Comparison of ENCODE assay signal across 8 cellular contexts in the genomic region with DNA sequence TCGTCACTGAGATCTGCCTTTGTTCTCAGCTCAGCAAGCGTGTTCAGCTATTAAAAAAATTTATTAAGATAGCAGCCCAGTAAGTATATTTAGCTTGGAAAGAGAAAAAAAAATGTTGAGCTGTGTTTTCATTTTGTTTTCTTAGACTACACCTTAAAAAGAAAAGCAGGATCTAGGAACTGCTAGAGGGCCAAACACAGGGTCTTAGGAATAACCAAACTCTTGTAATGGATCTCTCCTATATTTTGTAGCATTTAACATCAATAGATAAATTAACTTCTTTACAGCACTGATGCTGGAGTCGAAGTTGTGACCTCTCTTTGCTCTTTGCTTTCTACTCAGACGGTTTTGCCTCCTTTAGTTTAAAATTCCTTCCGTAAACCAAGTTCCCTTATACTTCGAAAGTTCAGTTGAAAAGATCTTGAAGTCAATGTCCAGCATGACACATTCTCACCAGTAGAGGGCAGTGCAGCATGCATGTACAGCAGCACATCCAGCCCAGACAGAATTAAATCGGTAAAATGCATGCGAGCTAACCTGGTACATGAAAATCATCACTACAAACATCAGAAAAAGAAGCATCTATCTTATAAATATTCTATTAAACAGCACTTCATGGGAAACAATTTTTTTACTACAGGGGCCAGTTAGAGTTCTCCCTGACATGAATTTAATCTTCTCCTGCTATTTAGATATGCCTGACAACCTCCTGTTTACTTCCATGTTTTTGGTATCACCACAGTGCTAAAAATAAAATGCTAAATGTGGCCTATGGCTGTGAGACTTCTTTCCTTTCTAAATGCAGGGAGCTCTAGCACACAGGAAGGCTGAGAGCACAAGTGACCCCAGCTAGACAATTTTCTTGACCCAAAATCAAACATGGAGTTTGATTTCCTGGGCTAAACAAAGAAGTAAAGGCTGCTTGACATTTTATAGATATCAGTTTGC. TPM values are rescaled to one million over a fixed set of nuclear protein-coding genes. Genes with fewer than 3 reads are reported as not detected.
DNase-seq lines count a peak whose midpoint lies in the region; ATAC-seq and TF ChIP-seq lines count a peak whose summit lies in the region.

No MANE protein-coding gene starts in this region.

- no peaks in the 10 kb centered on the region for H3K36me3 Mint-ChIP-seq in activated naive CD8-positive, alpha-beta T cell treated with anti-CD3 and anti-CD28 coated beads for 36 hours

- WGBS in tibial nerve, 2 donors = 10 to 12% methylated on average over 8 of the region's 8 CpGs

- peak in 1 of 2 donors; percentile 58 for TF ChIP-seq EP300 in tibial nerve (IDR thresholded peaks at IDR 0.05)

- peak; percentile 67 for ATAC-seq in GM19395 (IDR thresholded peaks at IDR 0.05; ENCODE audit: unreplicated experiment)
- peak; percentile 90 for ATAC-seq in Right ventricle myocardium superior (ENCODE audit: poor library complexity)

- intact Hi-C loops in Right ventricle myocardium superior (cut with DNase I) = no loop called here

- TF ChIP-seq CTCF in AG10803 (conservative IDR thresholded peaks at IDR 0.05; ENCODE audit: low read length) (peak; percentile 97), tibial nerve (IDR thresholded peaks at IDR 0.05) (peak; percentile 86 to 92 (median 92))

- H3K9me3 Mint-ChIP-seq in activated naive CD8-positive, alpha-beta T cell treated with anti-CD3 and anti-CD28 coated beads for 36 hours = no peaks in the 10 kb centered on the region

- no peak for TF ChIP-seq POLR2A in tibial nerve (IDR thresholded peaks at IDR 0.05)

- no peaks in the 10 kb centered on the region for H3K27me3 ChIP-seq in tibial nerve

- H3K27ac Mint-ChIP-seq in activated naive CD8-positive, alpha-beta T cell treated with anti-CD3 and anti-CD28 coated beads for 36 hours = no peak overlapping the region

- H3K4me1 Mint-ChIP-seq in activated naive CD8-positive, alpha-beta T cell treated with anti-CD3 and anti-CD28 coated beads for 36 hours = no peaks in the 10 kb centered on the region

- H3K36me3 ChIP-seq in tibial nerve = no peaks in the 10 kb centered on the region

- H3K4me3 Mint-ChIP-seq in activated naive CD8-positive, alpha-beta T cell treated with anti-CD3 and anti-CD28 coated beads for 36 hours = no peak overlapping the region

- no peaks in the 10 kb centered on the region for H3K9me3 ChIP-seq in tibial nerve

- no peak overlapping the region for H3K4me3 ChIP-seq in AG10803 (ENCODE audit: low read length)
- H3K4me3 ChIP-seq in tibial nerve = no peak overlapping the region

- peaks cover 0 to 14% (median 4%) of the 10 kb centered on the region in 4 donors for H3K4me1 ChIP-seq in tibial nerve

- DNase-seq in AG10803 (ENCODE audit: low read depth) (peak; percentile 87), NCI-H1048 (lab: John Stamatoyannopoulos, UW) (peak; percentile 68), SKM-1 (lab: John Stamatoyannopoulos, UW; ENCODE audit: unreplicated experiment) (peak; percentile 30), Right ventricle myocardium superior (peak; percentile 72), pons (ENCODE audit: low spot score) (peak; percentile 88), tibial nerve (ENCODE audit: low spot score in 2 of 2) (peak; percentile 89 to 100)
- peak; percentile 63 for DNase-seq in activated naive CD8-positive, alpha-beta T cell treated with anti-CD3 and anti-CD28 coated beads for 36 hours

- H3K27ac ChIP-seq in tibial nerve = peak overlapping the region in 1 of 4 donors; percentile 64

- no peaks in the 10 kb centered on the region for H3K27me3 Mint-ChIP-seq in activated naive CD8-positive, alpha-beta T cell treated with anti-CD3 and anti-CD28 coated beads for 36 hours

RNA-seq across cellular contexts. Expression of a gene that starts 48.2 kb away (rescaled TPM):
- total RNA-seq in activated naive CD8-positive, alpha-beta T cell treated with anti-CD3 and anti-CD28 coated beads for 36 hours = 10 to 100 TPM; 11.0 to 11.9 TPM
- 402 TPM for total RNA-seq in Right ventricle myocardium superior
- total RNA-seq in tibial nerve = 10 to 100 TPM; 21.9 to 32.6 (median 23.2) TPM

Comparison
In these comparisons a context has a peak if more than half of its experiments do, and no peak if none do; other contexts are left out.
1. DNase-seq: peak in every context shown above with its lines; median percentile 94 in tibial nerve; 88 in pons; 87 in AG10803; 72 in Right ventricle myocardium superior; 68 in NCI-H1048; 63 in activated naive CD8-positive, alpha-beta T cell treated with anti-CD3 and anti-CD28 coated beads for 36 hours; 30 in SKM-1.
2. RNA of a gene that starts 48.2 kb away (total RNA-seq): 402 TPM in Right ventricle myocardium superior (single experiment); 21.9 to 32.6 TPM in tibial nerve and 11.0 to 11.9 TPM in activated naive CD8-positive, alpha-beta T cell treated with anti-CD3 and anti-CD28 coated beads for 36 hours; every median in the first group is over 10 times any median in the second.